Comparison of ENCODE assay signal across 33 cellular contexts in genomic region chr2:71256421-71256820, GRCh38. TPM values are rescaled to one million over a fixed set of nuclear protein-coding genes. Genes with fewer than 3 reads are reported as not detected.
A peak's percentile ranks its signal among the peaks of the same experiment; 100 is the strongest.
DNase-seq lines count a peak whose midpoint lies in the region; ATAC-seq, FAIRE-seq and TF ChIP-seq lines count a peak whose summit lies in the region.
"Had no signal": no experiment of that assay in that cellular context is flagged by ENCODE, and none has a peak within 500 bp of the region (broad histone marks: within the 10 kb centered on the region; RNA-seq: fewer than 3 reads in every experiment).

No MANE protein-coding gene starts in this region.

- 33% methylated on average over 3 of the region's 3 CpGs for WGBS in A549 (ENCODE audit: missing lambda C conversion rate)

- POLR2A ChIA-PET in A549 (lab: Yijun Ruan, JAX), result no interaction called here

- H3K4me3 ChIP-seq in A549, result no peak overlapping the region
- H3K4me3 ChIP-seq: ascending aorta, GM23248, SJCRH30, spleen, stomach had no signal

- DNase-seq in A549 (ENCODE audit: low read depth in 1 of 2, low spot score in 1 of 2) (no peak), amygdala (lab: John Stamatoyannopoulos, UW) (peak in 44 of 56 donors; percentile 4 to 87 (median 54)), head of caudate nucleus (peak; percentile 10 to 91 (median 76)), occipital lobe (lab: John Stamatoyannopoulos, UW) (peak; percentile 59), GOT3 (lab: John Stamatoyannopoulos, UW) (no peak), DMS114 treated with DMSO at 0.1 percent for 48 hours (lab: John Stamatoyannopoulos, UW; ENCODE audit: unreplicated experiment) (no peak), H4 (ENCODE audit: low spot score) (no peak), cerebellar cortex (ENCODE audit: low spot score) (no peak)
- DNase-seq: activated B cell treated with CpG ODN at 0.5 μM for 24 hours; activated CD4-positive, alpha-beta T cell treated with anti-CD3 and anti-CD28 coated beads, Interleukin-2, amount 10 ng/mL, durations not matched to agents 7 days and 5 days; activated effector memory CD4-positive, alpha-beta T cell treated with Interleukin-2 at 50 U/mL for 16 hours; activated T-cell treated with anti-CD3 and anti-CD28 coated beads, Interleukin-2, amount 50 U/mL, for 1 hour; Calu3; cortex of kidney; DND-41; endodermal cell; foreskin fibroblast; GM23248; immature natural killer cell; NCI-H1092 treated with DMSO at 0.1 percent for 48 hours; NCI-H187; right cardiac atrium; RPMI8226; SJCRH30; spleen; stimulated activated CD4-positive, alpha-beta T cell treated with anti-CD3 and anti-CD28 coated beads, Interleukin-2, amount 100 ng/mL, for 24 hours; stomach had no signal

- no peak for TF ChIP-seq EP300 in A549 (IDR thresholded peaks at IDR 0.05)

- H3K9me3 ChIP-seq in A549, result no peaks in the 10 kb centered on the region
- H3K9me3 ChIP-seq: ascending aorta, SJCRH30, spleen, stomach had no signal

- CTCF ChIA-PET in A549 (lab: Yijun Ruan, JAX), result no interaction called here

- no peak overlapping the region for H3K4me2 ChIP-seq in A549

- FAIRE-seq in A549 (lab: Jason Lieb, UNC), result peak; percentile 36

- ATAC-seq in A549, result no peak
- ATAC-seq: activated naive CD4-positive, alpha-beta T cell treated with anti-CD3 and anti-CD28 coated beads, Interleukin-2, amount 50 U/mL, for 72 hours; esophagus mucosa; left lobe of liver; right cardiac atrium had no signal

- no peak for TF ChIP-seq CTCF in A549 (IDR thresholded peaks at IDR 0.05)

- intact Hi-C loops in head of caudate nucleus (cut with DNase I), result no loop called here

- TF ChIP-seq POLR2A in A549 (IDR thresholded peaks at IDR 0.05; ENCODE audit: low read length), result no peak

- H3K27ac ChIP-seq in A549, result no peak overlapping the region
- H3K27ac ChIP-seq: 22Rv1, ascending aorta, GM23248, parathyroid adenoma, SJCRH30, spleen, stomach had no signal

- TF ChIP-seq RAD21 in A549 (conservative IDR thresholded peaks at IDR 0.05 in 1 of 2, IDR thresholded peaks at IDR 0.05 in 1 of 2), result no peak

- no peaks in the 10 kb centered on the region for H3K4me1 ChIP-seq in A549
- H3K4me1 ChIP-seq: ascending aorta, parathyroid adenoma, spleen, stomach had no signal

TF ChIP-seq in A549, 52 proteins besides CTCF, POLR2A, EP300 and RAD21:
- TF ChIP-seq CBX2 (IDR thresholded peaks at IDR 0.05; ENCODE audit: borderline replicate concordance, low read depth), result no peak
- TF ChIP-seq RNF2 (IDR thresholded peaks at IDR 0.05; ENCODE audit: borderline replicate concordance, low read depth), result no peak
- TF ChIP-seq CEBPB (IDR thresholded peaks at IDR 0.05), result no peak
- no peak for TF ChIP-seq SMC3 (IDR thresholded peaks at IDR 0.05)
- no peak for TF ChIP-seq SREBF2 (IDR thresholded peaks at IDR 0.05)
- no peak for TF ChIP-seq MAFK (IDR thresholded peaks at IDR 0.05; ENCODE audit: partially characterized antibody)
- no peak for TF ChIP-seq TFCP2L1 (CRISPR knock-in tag; IDR thresholded peaks at IDR 0.05)
- no peak for TF ChIP-seq RCOR1 (IDR thresholded peaks at IDR 0.05; ENCODE audit: low read depth, low read length)
- no peak for TF ChIP-seq HES2 (IDR thresholded peaks at IDR 0.05)
- TF ChIP-seq FOSB (CRISPR knock-in tag; IDR thresholded peaks at IDR 0.05), result no peak
- TF ChIP-seq MAZ (IDR thresholded peaks at IDR 0.05; ENCODE audit: borderline replicate concordance, low read depth, low read length), result no peak
- TF ChIP-seq BHLHE40 (IDR thresholded peaks at IDR 0.05; ENCODE audit: low read depth, low read length), result no peak
- TF ChIP-seq ESRRA (IDR thresholded peaks at IDR 0.05; ENCODE audit: borderline replicate concordance, low read length), result no peak
- no peak for TF ChIP-seq JUNB (IDR thresholded peaks at IDR 0.05)
- no peak for TF ChIP-seq ELK1 (IDR thresholded peaks at IDR 0.05; ENCODE audit: low read depth, low read length)
- no peak for TF ChIP-seq GATA3 (IDR thresholded peaks at IDR 0.05; ENCODE audit: borderline replicate concordance)
- no peak for TF ChIP-seq HDAC2 (IDR thresholded peaks at IDR 0.05)
- no peak for TF ChIP-seq HEYL (CRISPR knock-in tag; IDR thresholded peaks at IDR 0.05)
- no peak for TF ChIP-seq CBX8 (IDR thresholded peaks at IDR 0.05)
TF ChIP-seq in A549: peak in this region for 0.

RNA-seq across cellular contexts. Expression of gene PAIP2B, which starts 29.5 kb away (rescaled TPM):
- polyA plus RNA-seq in A549 (2011; rRNA removed) (0.84 and 0.94 TPM in 2 replicates), A549 (2017; fragmentation: RNase III; extraction: RNeasy Plus Mini Kit Qiagen cat#74134 plus additional on column Dnase treatment) (0.54 to 0.70 TPM (median 0.61 TPM) in 3 replicates)
- polyA plus RNA-seq in A549 (2012; cell fraction: cytosol; rRNA removed), result 0.19 and 0.21 TPM in 2 replicates
- 0.05 and 0.13 TPM in 2 replicates for polyA plus RNA-seq in A549 (2012; cell fraction: nucleus; rRNA removed)
- polyA minus RNA-seq in A549 (2011; rRNA and poly(A)+ RNA removed), result 0.63 and 0.66 TPM in 2 replicates
- total RNA-seq in occipital lobe, result 19.0 TPM
- total RNA-seq in H4 (2014; rRNA removed; shearing (Covaris generic)), result 1.1 and 1.7 TPM in 2 replicates

Comparison
In these comparisons a context has a peak if more than half of its experiments do, and no peak if none do; other contexts are left out.
1. DNase-seq: peak in amygdala (44 of 56), head of caudate nucleus (42 of 42) and occipital lobe (single experiment); none in A549 (0 of 2), GOT3 (single experiment), DMS114 treated with DMSO at 0.1 percent for 48 hours (single experiment), H4 (single experiment) and cerebellar cortex (single experiment).